3 cellular contexts compared by ENCODE assay signal in genomic region chr6:111445786-111446395, GRCh38.
TF ChIP-seq lines count a peak whose summit lies in the region.

No MANE protein-coding gene starts in this region.

TF ChIP-seq in HepG2, 621 proteins besides CTCF, POLR2A, EP300 and RAD21:
- TF ChIP-seq MAFF (IDR thresholded peaks at IDR 0.05; ENCODE audit: low read depth, low read length) (peak; percentile 59; the same call in 1 of the 2 replicates), ZNF383 (CRISPR knock-in tag; IDR thresholded peaks at IDR 0.05; ENCODE audit: borderline replicate concordance) (no peak), ZNF207 (IDR thresholded peaks at IDR 0.05; ENCODE audit: borderline replicate concordance) (no peak), ZSCAN31 (CRISPR knock-in tag; IDR thresholded peaks at IDR 0.05; ENCODE audit: low read depth) (no peak), KDM2A (CRISPR knock-in tag; IDR thresholded peaks at IDR 0.05; ENCODE audit: borderline replicate concordance, low read depth) (no peak), NPAS2 (CRISPR knock-in tag; IDR thresholded peaks at IDR 0.05; ENCODE audit: borderline replicate concordance) (no peak), MAFK (conservative IDR thresholded peaks at IDR 0.05 in 1 of 2, IDR thresholded peaks at IDR 0.05 in 1 of 2; ENCODE audit: low read length in 2 of 2) (peak; percentile 66 to 72), AGO1 (IDR thresholded peaks at IDR 0.05; ENCODE audit: low read depth, low read length, poor library complexity, severe bottlenecking) (no peak), ZNF263 (CRISPR knock-in tag; IDR thresholded peaks at IDR 0.05) (no peak)

TF ChIP-seq in GM12878, 131 proteins besides CTCF, POLR2A, EP300 and RAD21:
- peak; percentile 68 for TF ChIP-seq MEF2B (IDR thresholded peaks at IDR 0.05; ENCODE audit: partially characterized antibody, poor library complexity, severe bottlenecking)
- no peak for TF ChIP-seq NR2C2 (IDR thresholded peaks at IDR 0.05; ENCODE audit: borderline replicate concordance, control insufficient read depth, insufficient read length, low read depth)
- no peak for TF ChIP-seq CEBPB (IDR thresholded peaks at IDR 0.05; ENCODE audit: borderline replicate concordance in 1 of 2, low read depth in 2 of 2, low read length in 2 of 2)
- TF ChIP-seq CUX1 (IDR thresholded peaks at IDR 0.05; ENCODE audit: insufficient replicate concordance, low read depth, low read length), result no peak

TF ChIP-seq in liver, 16 proteins besides CTCF, POLR2A, EP300 and RAD21:
- TF ChIP-seq SP1 (IDR thresholded peaks at IDR 0.05) (no peak), TAF1 (conservative IDR thresholded peaks at IDR 0.05) (peak; percentile 26)
